9 cellular contexts compared by ENCODE assay signal in the genomic region with DNA sequence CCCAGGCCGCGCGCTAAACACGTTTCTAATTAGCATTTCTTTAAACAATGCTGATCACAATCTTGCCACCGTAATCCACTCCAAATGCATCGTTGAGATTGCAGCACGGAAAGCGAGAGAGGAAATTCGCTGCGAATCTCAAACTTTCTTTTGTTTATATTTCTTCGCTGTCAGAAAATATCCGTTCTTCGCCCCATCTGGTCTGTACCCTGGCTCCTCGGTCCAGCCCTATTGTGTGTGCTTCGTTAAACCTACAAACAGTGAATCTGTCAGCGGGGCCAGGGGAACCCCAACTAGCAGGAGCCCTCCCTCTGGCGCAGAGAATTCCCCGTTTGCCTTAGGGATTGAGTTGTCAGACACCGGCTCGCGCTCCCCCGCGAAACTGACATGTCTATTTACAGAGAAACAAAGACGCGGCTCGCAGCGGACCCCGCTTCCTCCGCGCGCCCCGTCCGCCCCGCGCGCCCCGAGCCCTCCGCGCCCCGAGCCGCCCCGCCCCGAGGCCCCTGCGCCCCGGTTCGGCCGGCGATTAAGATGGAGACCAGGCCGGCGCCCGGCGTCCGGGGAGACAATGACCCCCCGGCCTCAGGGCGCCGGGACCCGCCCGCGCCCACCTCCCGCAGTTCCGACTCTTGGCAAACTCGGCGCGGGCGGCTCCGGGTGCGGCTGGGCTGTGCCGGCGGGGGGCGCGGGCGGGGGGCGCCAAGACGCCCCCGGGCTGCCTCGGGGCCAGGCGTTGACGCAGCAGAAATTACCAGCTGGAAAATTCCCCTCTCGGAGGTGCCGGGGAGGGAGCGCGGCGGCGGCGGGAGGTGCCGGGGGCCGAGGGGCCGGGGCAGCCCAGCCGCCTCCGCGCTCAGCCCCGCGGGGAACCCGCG. TPM values are rescaled to one million over a fixed set of nuclear protein-coding genes. Genes with fewer than 3 reads are reported as not detected.
DNase-seq lines count a peak whose midpoint lies in the region; ATAC-seq and TF ChIP-seq lines count a peak whose summit lies in the region.
"Had no signal": no experiment of that assay in that cellular context is flagged by ENCODE, and none has a peak within 500 bp of the region (broad histone marks: within the 10 kb centered on the region; RNA-seq: fewer than 3 reads in every experiment).

No MANE protein-coding gene starts in this region.

- H3K4me3 Mint-ChIP-seq in CD8-positive, alpha-beta T cell, result peak overlapping the region; percentile 78
- H3K4me3 Mint-ChIP-seq in brain, result peak overlapping the region; percentile 85 to 98 (median 95)

- peak; percentile 29 for ATAC-seq in CD8-positive, alpha-beta T cell
- ATAC-seq in HG03280 (IDR thresholded peaks at IDR 0.05; ENCODE audit: unreplicated experiment) (peak; percentile 24), GM18870 (IDR thresholded peaks at IDR 0.05; ENCODE audit: unreplicated experiment) (no peak)

- no peak for DNase-seq in CD8-positive, alpha-beta T cell
- DNase-seq in tibial nerve (ENCODE audit: low spot score in 2 of 2), result no peak
- DNase-seq in stimulated activated CD4-positive, alpha-beta T cell treated with anti-CD3 and anti-CD28 coated beads, Interleukin-1b, Interleukin-23, amount 100 ng/mL, for 48 hours, result no peak
- no peak for DNase-seq in NCI-H526 (lab: John Stamatoyannopoulos, UW)

- intact Hi-C loops in CD8-positive, alpha-beta T cell (cut with DNase I, micrococcal nuclease), result loop anchor here in 1 of 2 experiments (1.0 kb wide), 1 partner anchor 34 kb away; no protein-coding TSS in a partner anchor

- CTCF ChIA-PET in CD8-positive, alpha-beta T cell (lab: Charles Lee), result no interaction called here

- no peak overlapping the region for H3K27ac Mint-ChIP-seq in CD8-positive, alpha-beta T cell
- peak overlapping the region; percentile 75 to 97 (median 91) for H3K27ac Mint-ChIP-seq in brain

- TF ChIP-seq RAD21 in liver (IDR thresholded peaks at IDR 0.05), result no peak

- H3K36me3 ChIP-seq in CD8-positive, alpha-beta T cell (ENCODE audit: insufficient read depth, low read length), result no peaks in the 10 kb centered on the region
- H3K36me3 ChIP-seq in liver (ENCODE audit: control insufficient read depth in 4 of 4, insufficient read depth in 3 of 4, low read depth in 1 of 4, low read length in 3 of 4), result no peaks in the 10 kb centered on the region
- H3K36me3 ChIP-seq in tibial nerve, result no peaks in the 10 kb centered on the region

- no peak for TF ChIP-seq POLR2A in tibial nerve (IDR thresholded peaks at IDR 0.05)

- peaks cover 10% of the 10 kb centered on the region for H3K4me1 Mint-ChIP-seq in CD8-positive, alpha-beta T cell (ENCODE audit: low read depth)
- H3K4me1 Mint-ChIP-seq in brain, result peaks cover 53% of the 10 kb centered on the region

- H3K27me3 Mint-ChIP-seq in CD8-positive, alpha-beta T cell (ENCODE audit: low read depth), result peaks cover 41% of the 10 kb centered on the region
- H3K27me3 Mint-ChIP-seq in brain, result peaks cover 23% of the 10 kb centered on the region

- POLR2A ChIA-PET in CD8-positive, alpha-beta T cell (lab: Charles Lee), result no interaction called here

- no peak overlapping the region for H3K27ac ChIP-seq in CD8-positive, alpha-beta T cell (ENCODE audit: low read depth, low read length)
- H3K27ac ChIP-seq in liver (ENCODE audit: low read depth in 1 of 2, low read length in 2 of 2) (peak overlapping the region; percentile 6 to 50), tibial nerve (peak overlapping the region in 3 of 4 donors; percentile 53 to 89 (median 60))

- no peak for TF ChIP-seq CTCF in CD8-positive, alpha-beta T cell (IDR thresholded peaks at IDR 0.05)
- no peak for TF ChIP-seq CTCF in brain (conservative IDR thresholded peaks at IDR 0.05)
- no peak for TF ChIP-seq CTCF in liver (IDR thresholded peaks at IDR 0.05; ENCODE audit: low read depth, low read length, missing input control)
- TF ChIP-seq CTCF in tibial nerve (IDR thresholded peaks at IDR 0.05), result no peak

- peaks cover 15% of the 10 kb centered on the region for H3K27me3 ChIP-seq in CD8-positive, alpha-beta T cell (ENCODE audit: insufficient read depth, low read length)
- H3K27me3 ChIP-seq in liver (ENCODE audit: control insufficient read depth in 4 of 4, insufficient read depth in 4 of 4, low read length in 3 of 4) (no peaks in the 10 kb centered on the region), tibial nerve (peaks cover 0 to 5% of the 10 kb centered on the region in 2 donors)

- H3K36me3 Mint-ChIP-seq in CD8-positive, alpha-beta T cell, result no peaks in the 10 kb centered on the region
- peaks cover 7% of the 10 kb centered on the region for H3K36me3 Mint-ChIP-seq in brain

- H3K4me1 ChIP-seq in CD8-positive, alpha-beta T cell (ENCODE audit: insufficient read depth, low read length), result peaks cover 10% of the 10 kb centered on the region
- H3K4me1 ChIP-seq in liver (ENCODE audit: control insufficient read depth in 4 of 4, insufficient read depth in 4 of 4, low read length in 3 of 4), result peaks cover 4 to 24% (median 8%) of the 10 kb centered on the region in 4 donors
- H3K4me1 ChIP-seq in tibial nerve, result peaks cover 0 to 66% (median 33%) of the 10 kb centered on the region in 4 donors

- no peaks in the 10 kb centered on the region for H3K9me3 Mint-ChIP-seq in CD8-positive, alpha-beta T cell
- H3K9me3 Mint-ChIP-seq in brain, result no peaks in the 10 kb centered on the region

- peak in 1 of 2 donors; percentile 10 for TF ChIP-seq EP300 in tibial nerve (IDR thresholded peaks at IDR 0.05)

- peak overlapping the region in 1 of 2 donors; percentile 65 for H3K9ac ChIP-seq in liver (ENCODE audit: low read depth in 1 of 2, low read length in 2 of 2)

- H3K4me3 ChIP-seq in CD8-positive, alpha-beta T cell (ENCODE audit: low read depth, low read length), result no peak overlapping the region
- peak overlapping the region; percentile 1 to 75 (median 5) for H3K4me3 ChIP-seq in liver (ENCODE audit: low read depth in 1 of 3, low read length in 3 of 3)
- H3K4me3 ChIP-seq in tibial nerve, result peak overlapping the region; percentile 44 to 94 (median 49)

- H3K9me3 ChIP-seq in CD8-positive, alpha-beta T cell (ENCODE audit: low read length), result no peaks in the 10 kb centered on the region
- H3K9me3 ChIP-seq in liver (ENCODE audit: control insufficient read depth in 4 of 4, low read length in 3 of 4) (no peaks in the 10 kb centered on the region), tibial nerve (no peaks in the 10 kb centered on the region)

- 4% methylated on average over 95 of the region's 95 CpGs for WGBS in liver
- WGBS in tibial nerve, 2 donors, result 1 to 2% methylated on average over 23 to 46 of the region's 95 CpGs

TF ChIP-seq in liver, 16 proteins besides CTCF, POLR2A, EP300 and RAD21:
- TF ChIP-seq REST (IDR thresholded peaks at IDR 0.05) (no peak), JUND (IDR thresholded peaks at IDR 0.05) (no peak), GABPA (IDR thresholded peaks at IDR 0.05 in 1 of 2, conservative IDR thresholded peaks at IDR 0.05 in 1 of 2) (no peak), FOXA2 (IDR thresholded peaks at IDR 0.05) (no peak), TAF1 (conservative IDR thresholded peaks at IDR 0.05) (no peak), RXRA (IDR thresholded peaks at IDR 0.05) (no peak), HNF4G (IDR thresholded peaks at IDR 0.05) (no peak), MAX (IDR thresholded peaks at IDR 0.05) (no peak), EGR1 (IDR thresholded peaks at IDR 0.05; ENCODE audit: low read depth in 2 of 2) (no peak), NR2F2 (IDR thresholded peaks at IDR 0.05) (no peak)
- TF ChIP-seq, protein P1, sequence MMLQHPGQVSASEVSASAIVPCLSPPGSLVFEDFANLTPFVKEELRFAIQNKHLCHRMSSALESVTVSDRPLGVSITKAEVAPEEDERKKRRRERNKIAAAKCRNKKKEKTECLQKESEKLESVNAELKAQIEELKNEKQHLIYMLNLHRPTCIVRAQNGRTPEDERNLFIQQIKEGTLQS (IDR thresholded peaks at IDR 0.05), result no peak
TF ChIP-seq in liver: peak in this region for 0.

RNA-seq across cellular contexts. Expression of gene ZBTB46, which starts 0.9 kb away (rescaled TPM):
- not detected for total RNA-seq in CD8-positive, alpha-beta T cell
- polyA plus RNA-seq in brain (ENCODE audit: insufficient read depth, low read depth, low replicate concordance), result 16.4 TPM
- 10 to 100 TPM in 1 of 2 donors, 1 to 10 TPM in 1; 8.2 to 12.1 TPM for total RNA-seq in liver
- polyA plus RNA-seq in liver, result 1 to 10 TPM in 1 of 2 donors, under 1 TPM in 1; 0.79 to 1.2 TPM
- 10 to 100 TPM; 11.5 to 20.4 (median 12.6) TPM for total RNA-seq in tibial nerve

RNA-seq across cellular contexts. Expression of gene ABHD16B, which starts 31.1 kb away (rescaled TPM):
- not detected for total RNA-seq in CD8-positive, alpha-beta T cell
- polyA plus RNA-seq in brain (ENCODE audit: insufficient read depth, low read depth, low replicate concordance), result not detected
- total RNA-seq in liver, result not detected
- polyA plus RNA-seq in liver, result under 1 TPM in 1 of 2 donors, not detected in 1; 0.10 TPM
- not detected for total RNA-seq in tibial nerve
- total RNA-seq: renal cortical epithelial cell had no signal

RNA-seq across cellular contexts. Expression of gene TPD52L2, which starts 34.9 kb away (rescaled TPM):
- 10 to 100 TPM; 18.7 to 19.4 TPM for total RNA-seq in CD8-positive, alpha-beta T cell
- 99.4 TPM for polyA plus RNA-seq in brain (ENCODE audit: insufficient read depth, low read depth, low replicate concordance)
- 10 to 100 TPM; 25.3 to 31.2 TPM for total RNA-seq in liver
- 10 to 100 TPM; 12.3 to 33.0 TPM for polyA plus RNA-seq in liver
- total RNA-seq in tibial nerve, result 100 to 1,000 TPM; 108 to 122 (median 115) TPM

Comparison
In these comparisons a context has a peak if more than half of its experiments do, and no peak if none do; other contexts are left out.
1. RNA of gene ZBTB46, which starts 0.9 kb away (total RNA-seq): 11.5 to 20.4 TPM in tibial nerve and 8.2 to 12.1 TPM in liver; not detected in CD8-positive, alpha-beta T cell; every median in the first group is over 4 times any median in the second.